1 cellular context compared by ENCODE assay signal in the genomic region with DNA sequence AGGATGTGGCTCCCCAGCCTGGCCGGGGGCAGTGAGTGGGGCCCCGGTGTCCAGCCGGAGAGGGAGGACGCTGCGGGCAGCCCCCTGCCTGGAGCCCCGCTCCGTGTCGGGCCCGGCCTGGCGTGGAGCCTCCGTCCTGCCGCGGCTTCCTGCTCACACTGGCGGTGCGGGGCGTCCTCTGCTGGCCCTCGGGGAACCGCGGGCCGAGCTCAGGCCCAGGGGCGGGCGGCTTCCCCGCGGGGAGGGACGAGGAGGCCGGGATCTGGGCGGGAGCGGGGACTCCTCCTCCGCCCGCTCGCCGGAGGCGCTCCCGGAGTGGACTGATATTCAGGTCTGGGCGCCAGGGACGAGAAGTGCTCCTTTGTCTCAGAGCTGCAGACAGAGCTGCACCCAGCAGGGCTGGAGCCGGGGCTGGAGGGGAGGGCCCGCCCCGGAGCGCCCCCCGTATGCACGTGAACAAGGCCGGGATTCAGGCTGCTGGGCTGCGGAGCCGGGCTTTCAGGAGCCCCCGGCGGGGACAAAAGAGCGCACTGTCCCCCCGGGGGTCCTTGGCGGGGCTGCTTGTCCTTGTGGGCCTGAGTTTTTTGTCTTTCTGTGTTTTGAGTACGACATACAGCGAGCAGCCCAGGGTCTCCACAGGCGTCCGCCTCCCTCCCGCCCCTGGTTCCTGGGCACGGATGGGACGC.
TF ChIP-seq lines count a peak whose summit lies in the region.

No MANE protein-coding gene starts in this region.

TF ChIP-seq in K562, 482 proteins besides CTCF, POLR2A, EP300 and RAD21 (continued from another document and continues in another):
- peak; percentile 90; the same call in 1 of the 2 replicates for TF ChIP-seq ZNF263 (CRISPR knock-in tag; IDR thresholded peaks at IDR 0.05; ENCODE audit: borderline replicate concordance)
- no peak for TF ChIP-seq HCFC1 (IDR thresholded peaks at IDR 0.05; ENCODE audit: low read depth, low read length)
- TF ChIP-seq PCBP2 (IDR thresholded peaks at IDR 0.05; ENCODE audit: low read depth, low read length, poor library complexity, severe bottlenecking): no peak
- TF ChIP-seq SNIP1 (IDR thresholded peaks at IDR 0.05; ENCODE audit: low read depth): no peak
- no peak for TF ChIP-seq ZNF197 (CRISPR knock-in tag; IDR thresholded peaks at IDR 0.05; ENCODE audit: low read depth)
- peak; percentile 81 for TF ChIP-seq VEZF1 (CRISPR knock-in tag; IDR thresholded peaks at IDR 0.05)
- TF ChIP-seq KDM5B (IDR thresholded peaks at IDR 0.05; ENCODE audit: insufficient replicate concordance, low read depth, low read length): no peak
- TF ChIP-seq, protein P1, sequence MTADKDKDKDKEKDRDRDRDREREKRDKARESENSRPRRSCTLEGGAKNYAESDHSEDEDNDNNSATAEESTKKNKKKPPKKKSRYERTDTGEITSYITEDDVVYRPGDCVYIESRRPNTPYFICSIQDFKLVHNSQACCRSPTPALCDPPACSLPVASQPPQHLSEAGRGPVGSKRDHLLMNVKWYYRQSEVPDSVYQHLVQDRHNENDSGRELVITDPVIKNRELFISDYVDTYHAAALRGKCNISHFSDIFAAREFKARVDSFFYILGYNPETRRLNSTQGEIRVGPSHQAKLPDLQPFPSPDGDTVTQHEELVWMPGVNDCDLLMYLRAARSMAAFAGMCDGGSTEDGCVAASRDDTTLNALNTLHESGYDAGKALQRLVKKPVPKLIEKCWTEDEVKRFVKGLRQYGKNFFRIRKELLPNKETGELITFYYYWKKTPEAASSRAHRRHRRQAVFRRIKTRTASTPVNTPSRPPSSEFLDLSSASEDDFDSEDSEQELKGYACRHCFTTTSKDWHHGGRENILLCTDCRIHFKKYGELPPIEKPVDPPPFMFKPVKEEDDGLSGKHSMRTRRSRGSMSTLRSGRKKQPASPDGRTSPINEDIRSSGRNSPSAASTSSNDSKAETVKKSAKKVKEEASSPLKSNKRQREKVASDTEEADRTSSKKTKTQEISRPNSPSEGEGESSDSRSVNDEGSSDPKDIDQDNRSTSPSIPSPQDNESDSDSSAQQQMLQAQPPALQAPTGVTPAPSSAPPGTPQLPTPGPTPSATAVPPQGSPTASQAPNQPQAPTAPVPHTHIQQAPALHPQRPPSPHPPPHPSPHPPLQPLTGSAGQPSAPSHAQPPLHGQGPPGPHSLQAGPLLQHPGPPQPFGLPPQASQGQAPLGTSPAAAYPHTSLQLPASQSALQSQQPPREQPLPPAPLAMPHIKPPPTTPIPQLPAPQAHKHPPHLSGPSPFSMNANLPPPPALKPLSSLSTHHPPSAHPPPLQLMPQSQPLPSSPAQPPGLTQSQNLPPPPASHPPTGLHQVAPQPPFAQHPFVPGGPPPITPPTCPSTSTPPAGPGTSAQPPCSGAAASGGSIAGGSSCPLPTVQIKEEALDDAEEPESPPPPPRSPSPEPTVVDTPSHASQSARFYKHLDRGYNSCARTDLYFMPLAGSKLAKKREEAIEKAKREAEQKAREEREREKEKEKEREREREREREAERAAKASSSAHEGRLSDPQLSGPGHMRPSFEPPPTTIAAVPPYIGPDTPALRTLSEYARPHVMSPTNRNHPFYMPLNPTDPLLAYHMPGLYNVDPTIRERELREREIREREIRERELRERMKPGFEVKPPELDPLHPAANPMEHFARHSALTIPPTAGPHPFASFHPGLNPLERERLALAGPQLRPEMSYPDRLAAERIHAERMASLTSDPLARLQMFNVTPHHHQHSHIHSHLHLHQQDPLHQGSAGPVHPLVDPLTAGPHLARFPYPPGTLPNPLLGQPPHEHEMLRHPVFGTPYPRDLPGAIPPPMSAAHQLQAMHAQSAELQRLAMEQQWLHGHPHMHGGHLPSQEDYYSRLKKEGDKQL (CRISPR knock-in tag; IDR thresholded peaks at IDR 0.05; ENCODE audit: borderline replicate concordance): no peak
- no peak for TF ChIP-seq LCOR (CRISPR knock-in tag; IDR thresholded peaks at IDR 0.05)
- TF ChIP-seq RBFOX2 (IDR thresholded peaks at IDR 0.05; ENCODE audit: low read depth, low read length): peak; percentile 75
- TF ChIP-seq ZKSCAN8 (CRISPR knock-in tag; IDR thresholded peaks at IDR 0.05): no peak
- peak; percentile 72 for TF ChIP-seq CXXC5 (CRISPR knock-in tag; IDR thresholded peaks at IDR 0.05)
- TF ChIP-seq MED1 (CRISPR knock-in tag; IDR thresholded peaks at IDR 0.05; ENCODE audit: borderline replicate concordance): no peak
- TF ChIP-seq ZNF717 (CRISPR knock-in tag; IDR thresholded peaks at IDR 0.05): no peak
- peak; percentile 81 for TF ChIP-seq ZFX (CRISPR knock-in tag; IDR thresholded peaks at IDR 0.05)
- peak; percentile 84 for TF ChIP-seq SMC3 (conservative IDR thresholded peaks at IDR 0.05; ENCODE audit: insufficient read depth, low read depth, low read length)
- TF ChIP-seq CTBP1 (IDR thresholded peaks at IDR 0.05; ENCODE audit: borderline replicate concordance): peak; percentile 75; the same call in 1 of the 2 replicates
- no peak for TF ChIP-seq SREBF2 (CRISPR knock-in tag; IDR thresholded peaks at IDR 0.05)
- TF ChIP-seq NCOA4 (IDR thresholded peaks at IDR 0.05; ENCODE audit: partially characterized antibody): no peak
- TF ChIP-seq, protein P2, sequence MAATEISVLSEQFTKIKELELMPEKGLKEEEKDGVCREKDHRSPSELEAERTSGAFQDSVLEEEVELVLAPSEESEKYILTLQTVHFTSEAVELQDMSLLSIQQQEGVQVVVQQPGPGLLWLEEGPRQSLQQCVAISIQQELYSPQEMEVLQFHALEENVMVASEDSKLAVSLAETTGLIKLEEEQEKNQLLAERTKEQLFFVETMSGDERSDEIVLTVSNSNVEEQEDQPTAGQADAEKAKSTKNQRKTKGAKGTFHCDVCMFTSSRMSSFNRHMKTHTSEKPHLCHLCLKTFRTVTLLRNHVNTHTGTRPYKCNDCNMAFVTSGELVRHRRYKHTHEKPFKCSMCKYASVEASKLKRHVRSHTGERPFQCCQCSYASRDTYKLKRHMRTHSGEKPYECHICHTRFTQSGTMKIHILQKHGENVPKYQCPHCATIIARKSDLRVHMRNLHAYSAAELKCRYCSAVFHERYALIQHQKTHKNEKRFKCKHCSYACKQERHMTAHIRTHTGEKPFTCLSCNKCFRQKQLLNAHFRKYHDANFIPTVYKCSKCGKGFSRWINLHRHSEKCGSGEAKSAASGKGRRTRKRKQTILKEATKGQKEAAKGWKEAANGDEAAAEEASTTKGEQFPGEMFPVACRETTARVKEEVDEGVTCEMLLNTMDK (IDR thresholded peaks at IDR 0.05; ENCODE audit: borderline replicate concordance, insufficient read depth, low read depth, low read length, poor library complexity, severe bottlenecking): peak; percentile 51
- no peak for TF ChIP-seq RFX1 (IDR thresholded peaks at IDR 0.05)
- peak; percentile 12 for TF ChIP-seq NEUROD1 (IDR thresholded peaks at IDR 0.05; ENCODE audit: borderline replicate concordance, low read depth, low read length, partially characterized antibody)
- no peak for TF ChIP-seq PTBP1 (IDR thresholded peaks at IDR 0.05; ENCODE audit: low read depth, low read length)
- TF ChIP-seq CEBPG (CRISPR knock-in tag; IDR thresholded peaks at IDR 0.05): no peak
- TF ChIP-seq CEBPG (tag; conservative IDR thresholded peaks at IDR 0.05 in 1 of 2, IDR thresholded peaks at IDR 0.05 in 1 of 2): no peak
- TF ChIP-seq, protein P3, sequence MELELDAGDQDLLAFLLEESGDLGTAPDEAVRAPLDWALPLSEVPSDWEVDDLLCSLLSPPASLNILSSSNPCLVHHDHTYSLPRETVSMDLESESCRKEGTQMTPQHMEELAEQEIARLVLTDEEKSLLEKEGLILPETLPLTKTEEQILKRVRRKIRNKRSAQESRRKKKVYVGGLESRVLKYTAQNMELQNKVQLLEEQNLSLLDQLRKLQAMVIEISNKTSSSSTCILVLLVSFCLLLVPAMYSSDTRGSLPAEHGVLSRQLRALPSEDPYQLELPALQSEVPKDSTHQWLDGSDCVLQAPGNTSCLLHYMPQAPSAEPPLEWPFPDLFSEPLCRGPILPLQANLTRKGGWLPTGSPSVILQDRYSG (tag; conservative IDR thresholded peaks at IDR 0.05; ENCODE audit: low read depth): no peak
- TF ChIP-seq CBX5 (IDR thresholded peaks at IDR 0.05; ENCODE audit: borderline replicate concordance, low read depth): no peak
- TF ChIP-seq PHF8 (IDR thresholded peaks at IDR 0.05; ENCODE audit: borderline replicate concordance, low read length): peak; percentile 47; the same call in 1 of the 2 replicates
- no peak for TF ChIP-seq ZBTB17 (CRISPR knock-in tag; IDR thresholded peaks at IDR 0.05)
- peak; percentile 67 for TF ChIP-seq RBM25 (IDR thresholded peaks at IDR 0.05; ENCODE audit: low read depth, low read length, severe bottlenecking)
- TF ChIP-seq, protein P4, sequence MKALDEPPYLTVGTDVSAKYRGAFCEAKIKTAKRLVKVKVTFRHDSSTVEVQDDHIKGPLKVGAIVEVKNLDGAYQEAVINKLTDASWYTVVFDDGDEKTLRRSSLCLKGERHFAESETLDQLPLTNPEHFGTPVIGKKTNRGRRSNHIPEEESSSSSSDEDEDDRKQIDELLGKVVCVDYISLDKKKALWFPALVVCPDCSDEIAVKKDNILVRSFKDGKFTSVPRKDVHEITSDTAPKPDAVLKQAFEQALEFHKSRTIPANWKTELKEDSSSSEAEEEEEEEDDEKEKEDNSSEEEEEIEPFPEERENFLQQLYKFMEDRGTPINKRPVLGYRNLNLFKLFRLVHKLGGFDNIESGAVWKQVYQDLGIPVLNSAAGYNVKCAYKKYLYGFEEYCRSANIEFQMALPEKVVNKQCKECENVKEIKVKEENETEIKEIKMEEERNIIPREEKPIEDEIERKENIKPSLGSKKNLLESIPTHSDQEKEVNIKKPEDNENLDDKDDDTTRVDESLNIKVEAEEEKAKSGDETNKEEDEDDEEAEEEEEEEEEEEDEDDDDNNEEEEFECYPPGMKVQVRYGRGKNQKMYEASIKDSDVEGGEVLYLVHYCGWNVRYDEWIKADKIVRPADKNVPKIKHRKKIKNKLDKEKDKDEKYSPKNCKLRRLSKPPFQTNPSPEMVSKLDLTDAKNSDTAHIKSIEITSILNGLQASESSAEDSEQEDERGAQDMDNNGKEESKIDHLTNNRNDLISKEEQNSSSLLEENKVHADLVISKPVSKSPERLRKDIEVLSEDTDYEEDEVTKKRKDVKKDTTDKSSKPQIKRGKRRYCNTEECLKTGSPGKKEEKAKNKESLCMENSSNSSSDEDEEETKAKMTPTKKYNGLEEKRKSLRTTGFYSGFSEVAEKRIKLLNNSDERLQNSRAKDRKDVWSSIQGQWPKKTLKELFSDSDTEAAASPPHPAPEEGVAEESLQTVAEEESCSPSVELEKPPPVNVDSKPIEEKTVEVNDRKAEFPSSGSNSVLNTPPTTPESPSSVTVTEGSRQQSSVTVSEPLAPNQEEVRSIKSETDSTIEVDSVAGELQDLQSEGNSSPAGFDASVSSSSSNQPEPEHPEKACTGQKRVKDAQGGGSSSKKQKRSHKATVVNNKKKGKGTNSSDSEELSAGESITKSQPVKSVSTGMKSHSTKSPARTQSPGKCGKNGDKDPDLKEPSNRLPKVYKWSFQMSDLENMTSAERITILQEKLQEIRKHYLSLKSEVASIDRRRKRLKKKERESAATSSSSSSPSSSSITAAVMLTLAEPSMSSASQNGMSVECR (CRISPR knock-in tag; IDR thresholded peaks at IDR 0.05): peak; percentile 40; the same call in 1 of the 2 replicates
- peak; percentile 80 for TF ChIP-seq POLR2G (IDR thresholded peaks at IDR 0.05; ENCODE audit: low read depth, low read length)
- no peak for TF ChIP-seq MAX (CRISPR knock-in tag; IDR thresholded peaks at IDR 0.05)
- TF ChIP-seq ETV5 (CRISPR knock-in tag; IDR thresholded peaks at IDR 0.05; ENCODE audit: low read depth): 0 out of 2 replicates have a peak, but pooled peaks have one; percentile 20
- no peak for TF ChIP-seq XRCC3 (IDR thresholded peaks at IDR 0.05)
- no peak for TF ChIP-seq FOXJ3 (CRISPR knock-in tag; IDR thresholded peaks at IDR 0.05)
- TF ChIP-seq ZNF41 (CRISPR knock-in tag; conservative IDR thresholded peaks at IDR 0.05): no peak
- TF ChIP-seq ZMIZ1 (IDR thresholded peaks at IDR 0.05; ENCODE audit: low read depth in 2 of 2, low read length in 2 of 2): no peak
- no peak for TF ChIP-seq ZKSCAN3 (CRISPR knock-in tag; IDR thresholded peaks at IDR 0.05)
- no peak for TF ChIP-seq NFATC3 (IDR thresholded peaks at IDR 0.05)
- peak; percentile 87 for TF ChIP-seq PCBP1 (IDR thresholded peaks at IDR 0.05; ENCODE audit: low read depth, low read length, poor library complexity, severe bottlenecking)
- TF ChIP-seq RBM22 (IDR thresholded peaks at IDR 0.05; ENCODE audit: low read depth, low read length, poor library complexity, severe bottlenecking): no peak
- no peak; the same call in 1 of the 2 replicates for TF ChIP-seq POLR2AphosphoS5 (IDR thresholded peaks at IDR 0.05; ENCODE audit: control insufficient read depth, insufficient read depth, low read depth, low read length)
- 0 out of 2 replicates have a peak, but pooled peaks have one; percentile 24 for TF ChIP-seq PHF21A (IDR thresholded peaks at IDR 0.05; ENCODE audit: borderline replicate concordance, low read depth)
